In the genomic region with DNA sequence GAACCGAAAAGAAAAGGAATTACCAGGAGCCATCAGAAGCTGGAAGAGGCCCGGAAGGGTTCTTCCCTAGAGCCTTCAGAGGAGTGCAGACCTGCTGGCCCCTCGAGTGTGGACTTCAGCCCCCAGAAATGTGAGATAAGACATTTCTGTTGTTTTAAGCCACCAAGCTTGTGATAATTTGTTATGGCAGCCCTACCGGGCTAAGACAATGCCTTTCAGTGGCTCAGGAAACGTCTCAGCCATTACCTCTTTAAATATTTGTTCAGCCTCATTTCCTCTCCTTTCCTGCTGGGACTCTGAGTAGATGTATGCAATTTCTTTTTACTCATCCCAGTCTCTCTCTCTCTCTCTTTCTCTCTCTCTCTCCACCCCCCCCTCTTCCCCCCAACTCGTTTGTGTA, we compare ENCODE assay signal across 2 cellular contexts.
TF ChIP-seq lines count a peak whose summit lies in the region.

No MANE protein-coding gene starts in this region.

TF ChIP-seq in GM23338, 12 proteins besides CTCF, POLR2A, EP300 and RAD21 (continued from another document):
- TF ChIP-seq, protein P1, sequence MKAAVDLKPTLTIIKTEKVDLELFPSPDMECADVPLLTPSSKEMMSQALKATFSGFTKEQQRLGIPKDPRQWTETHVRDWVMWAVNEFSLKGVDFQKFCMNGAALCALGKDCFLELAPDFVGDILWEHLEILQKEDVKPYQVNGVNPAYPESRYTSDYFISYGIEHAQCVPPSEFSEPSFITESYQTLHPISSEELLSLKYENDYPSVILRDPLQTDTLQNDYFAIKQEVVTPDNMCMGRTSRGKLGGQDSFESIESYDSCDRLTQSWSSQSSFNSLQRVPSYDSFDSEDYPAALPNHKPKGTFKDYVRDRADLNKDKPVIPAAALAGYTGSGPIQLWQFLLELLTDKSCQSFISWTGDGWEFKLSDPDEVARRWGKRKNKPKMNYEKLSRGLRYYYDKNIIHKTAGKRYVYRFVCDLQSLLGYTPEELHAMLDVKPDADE (IDR thresholded peaks at IDR 0.05), result no peak
- no peak for TF ChIP-seq POLR2AphosphoS5 (IDR thresholded peaks at IDR 0.05; ENCODE audit: low read depth)
- no peak for TF ChIP-seq JUNB (IDR thresholded peaks at IDR 0.05; ENCODE audit: unreplicated experiment)
- TF ChIP-seq ZNF114 (CRISPR knock-in tag; IDR thresholded peaks at IDR 0.05), result no peak
- TF ChIP-seq, protein P2, sequence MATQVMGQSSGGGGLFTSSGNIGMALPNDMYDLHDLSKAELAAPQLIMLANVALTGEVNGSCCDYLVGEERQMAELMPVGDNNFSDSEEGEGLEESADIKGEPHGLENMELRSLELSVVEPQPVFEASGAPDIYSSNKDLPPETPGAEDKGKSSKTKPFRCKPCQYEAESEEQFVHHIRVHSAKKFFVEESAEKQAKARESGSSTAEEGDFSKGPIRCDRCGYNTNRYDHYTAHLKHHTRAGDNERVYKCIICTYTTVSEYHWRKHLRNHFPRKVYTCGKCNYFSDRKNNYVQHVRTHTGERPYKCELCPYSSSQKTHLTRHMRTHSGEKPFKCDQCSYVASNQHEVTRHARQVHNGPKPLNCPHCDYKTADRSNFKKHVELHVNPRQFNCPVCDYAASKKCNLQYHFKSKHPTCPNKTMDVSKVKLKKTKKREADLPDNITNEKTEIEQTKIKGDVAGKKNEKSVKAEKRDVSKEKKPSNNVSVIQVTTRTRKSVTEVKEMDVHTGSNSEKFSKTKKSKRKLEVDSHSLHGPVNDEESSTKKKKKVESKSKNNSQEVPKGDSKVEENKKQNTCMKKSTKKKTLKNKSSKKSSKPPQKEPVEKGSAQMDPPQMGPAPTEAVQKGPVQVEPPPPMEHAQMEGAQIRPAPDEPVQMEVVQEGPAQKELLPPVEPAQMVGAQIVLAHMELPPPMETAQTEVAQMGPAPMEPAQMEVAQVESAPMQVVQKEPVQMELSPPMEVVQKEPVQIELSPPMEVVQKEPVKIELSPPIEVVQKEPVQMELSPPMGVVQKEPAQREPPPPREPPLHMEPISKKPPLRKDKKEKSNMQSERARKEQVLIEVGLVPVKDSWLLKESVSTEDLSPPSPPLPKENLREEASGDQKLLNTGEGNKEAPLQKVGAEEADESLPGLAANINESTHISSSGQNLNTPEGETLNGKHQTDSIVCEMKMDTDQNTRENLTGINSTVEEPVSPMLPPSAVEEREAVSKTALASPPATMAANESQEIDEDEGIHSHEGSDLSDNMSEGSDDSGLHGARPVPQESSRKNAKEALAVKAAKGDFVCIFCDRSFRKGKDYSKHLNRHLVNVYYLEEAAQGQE (IDR thresholded peaks at IDR 0.05; ENCODE audit: unreplicated experiment), result no peak
- TF ChIP-seq NANOG (IDR thresholded peaks at IDR 0.05; ENCODE audit: borderline replicate concordance), result peak; percentile 71
- TF ChIP-seq, protein P3, sequence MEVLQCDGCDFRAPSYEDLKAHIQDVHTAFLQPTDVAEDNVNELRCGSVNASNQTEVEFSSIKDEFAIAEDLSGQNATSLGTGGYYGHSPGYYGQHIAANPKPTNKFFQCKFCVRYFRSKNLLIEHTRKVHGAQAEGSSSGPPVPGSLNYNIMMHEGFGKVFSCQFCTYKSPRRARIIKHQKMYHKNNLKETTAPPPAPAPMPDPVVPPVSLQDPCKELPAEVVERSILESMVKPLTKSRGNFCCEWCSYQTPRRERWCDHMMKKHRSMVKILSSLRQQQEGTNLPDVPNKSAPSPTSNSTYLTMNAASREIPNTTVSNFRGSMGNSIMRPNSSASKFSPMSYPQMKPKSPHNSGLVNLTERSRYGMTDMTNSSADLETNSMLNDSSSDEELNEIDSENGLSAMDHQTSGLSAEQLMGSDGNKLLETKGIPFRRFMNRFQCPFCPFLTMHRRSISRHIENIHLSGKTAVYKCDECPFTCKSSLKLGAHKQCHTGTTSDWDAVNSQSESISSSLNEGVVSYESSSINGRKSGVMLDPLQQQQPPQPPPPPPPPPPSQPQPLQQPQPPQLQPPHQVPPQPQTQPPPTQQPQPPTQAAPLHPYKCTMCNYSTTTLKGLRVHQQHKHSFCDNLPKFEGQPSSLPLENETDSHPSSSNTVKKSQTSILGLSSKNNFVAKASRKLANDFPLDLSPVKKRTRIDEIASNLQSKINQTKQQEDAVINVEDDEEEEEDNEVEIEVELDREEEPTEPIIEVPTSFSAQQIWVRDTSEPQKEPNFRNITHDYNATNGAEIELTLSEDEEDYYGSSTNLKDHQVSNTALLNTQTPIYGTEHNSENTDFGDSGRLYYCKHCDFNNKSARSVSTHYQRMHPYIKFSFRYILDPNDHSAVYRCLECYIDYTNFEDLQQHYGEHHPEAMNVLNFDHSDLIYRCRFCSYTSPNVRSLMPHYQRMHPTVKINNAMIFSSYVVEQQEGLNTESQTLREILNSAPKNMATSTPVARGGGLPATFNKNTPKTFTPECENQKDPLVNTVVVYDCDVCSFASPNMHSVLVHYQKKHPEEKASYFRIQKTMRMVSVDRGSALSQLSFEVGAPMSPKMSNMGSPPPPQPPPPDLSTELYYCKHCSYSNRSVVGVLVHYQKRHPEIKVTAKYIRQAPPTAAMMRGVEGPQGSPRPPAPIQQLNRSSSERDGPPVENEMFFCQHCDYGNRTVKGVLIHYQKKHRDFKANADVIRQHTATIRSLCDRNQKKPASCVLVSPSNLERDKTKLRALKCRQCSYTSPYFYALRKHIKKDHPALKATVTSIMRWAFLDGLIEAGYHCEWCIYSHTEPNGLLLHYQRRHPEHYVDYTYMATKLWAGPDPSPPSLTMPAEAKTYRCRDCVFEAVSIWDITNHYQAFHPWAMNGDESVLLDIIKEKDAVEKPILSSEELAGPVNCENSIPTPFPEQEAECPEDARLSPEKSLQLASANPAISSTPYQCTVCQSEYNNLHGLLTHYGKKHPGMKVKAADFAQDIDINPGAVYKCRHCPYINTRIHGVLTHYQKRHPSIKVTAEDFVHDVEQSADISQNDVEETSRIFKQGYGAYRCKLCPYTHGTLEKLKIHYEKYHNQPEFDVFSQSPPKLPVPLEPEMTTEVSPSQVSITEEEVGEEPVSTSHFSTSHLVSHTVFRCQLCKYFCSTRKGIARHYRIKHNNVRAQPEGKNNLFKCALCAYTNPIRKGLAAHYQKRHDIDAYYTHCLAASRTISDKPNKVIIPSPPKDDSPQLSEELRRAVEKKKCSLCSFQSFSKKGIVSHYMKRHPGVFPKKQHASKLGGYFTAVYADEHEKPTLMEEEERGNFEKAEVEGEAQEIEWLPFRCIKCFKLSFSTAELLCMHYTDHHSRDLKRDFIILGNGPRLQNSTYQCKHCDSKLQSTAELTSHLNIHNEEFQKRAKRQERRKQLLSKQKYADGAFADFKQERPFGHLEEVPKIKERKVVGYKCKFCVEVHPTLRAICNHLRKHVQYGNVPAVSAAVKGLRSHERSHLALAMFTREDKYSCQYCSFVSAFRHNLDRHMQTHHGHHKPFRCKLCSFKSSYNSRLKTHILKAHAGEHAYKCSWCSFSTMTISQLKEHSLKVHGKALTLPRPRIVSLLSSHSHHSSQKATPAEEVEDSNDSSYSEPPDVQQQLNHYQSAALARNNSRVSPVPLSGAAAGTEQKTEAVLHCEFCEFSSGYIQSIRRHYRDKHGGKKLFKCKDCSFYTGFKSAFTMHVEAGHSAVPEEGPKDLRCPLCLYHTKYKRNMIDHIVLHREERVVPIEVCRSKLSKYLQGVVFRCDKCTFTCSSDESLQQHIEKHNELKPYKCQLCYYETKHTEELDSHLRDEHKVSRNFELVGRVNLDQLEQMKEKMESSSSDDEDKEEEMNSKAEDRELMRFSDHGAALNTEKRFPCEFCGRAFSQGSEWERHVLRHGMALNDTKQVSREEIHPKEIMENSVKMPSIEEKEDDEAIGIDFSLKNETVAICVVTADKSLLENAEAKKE (CRISPR knock-in tag; IDR thresholded peaks at IDR 0.05), result peak; percentile 20; the same call in 1 of the 2 replicates

TF ChIP-seq in WTC11, 78 proteins besides CTCF, POLR2A, EP300 and RAD21 (continued from another document):
- TF ChIP-seq, protein P4, sequence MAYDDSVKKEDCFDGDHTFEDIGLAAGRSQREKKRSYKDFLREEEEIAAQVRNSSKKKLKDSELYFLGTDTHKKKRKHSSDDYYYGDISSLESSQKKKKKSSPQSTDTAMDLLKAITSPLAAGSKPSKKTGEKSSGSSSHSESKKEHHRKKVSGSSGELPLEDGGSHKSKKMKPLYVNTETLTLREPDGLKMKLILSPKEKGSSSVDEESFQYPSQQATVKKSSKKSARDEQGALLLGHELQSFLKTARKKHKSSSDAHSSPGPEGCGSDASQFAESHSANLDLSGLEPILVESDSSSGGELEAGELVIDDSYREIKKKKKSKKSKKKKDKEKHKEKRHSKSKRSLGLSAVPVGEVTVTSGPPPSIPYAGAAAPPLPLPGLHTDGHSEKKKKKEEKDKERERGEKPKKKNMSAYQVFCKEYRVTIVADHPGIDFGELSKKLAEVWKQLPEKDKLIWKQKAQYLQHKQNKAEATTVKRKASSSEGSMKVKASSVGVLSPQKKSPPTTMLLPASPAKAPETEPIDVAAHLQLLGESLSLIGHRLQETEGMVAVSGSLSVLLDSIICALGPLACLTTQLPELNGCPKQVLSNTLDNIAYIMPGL (CRISPR knock-in tag; IDR thresholded peaks at IDR 0.05), result no peak
- TF ChIP-seq JAZF1 (CRISPR knock-in tag; IDR thresholded peaks at IDR 0.05), result no peak
- no peak for TF ChIP-seq NFE2L1 (CRISPR knock-in tag; IDR thresholded peaks at IDR 0.05)
- TF ChIP-seq GABPB1 (CRISPR knock-in tag; IDR thresholded peaks at IDR 0.05), result no peak
- TF ChIP-seq, protein P5, sequence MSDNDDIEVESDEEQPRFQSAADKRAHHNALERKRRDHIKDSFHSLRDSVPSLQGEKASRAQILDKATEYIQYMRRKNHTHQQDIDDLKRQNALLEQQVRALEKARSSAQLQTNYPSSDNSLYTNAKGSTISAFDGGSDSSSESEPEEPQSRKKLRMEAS (CRISPR knock-in tag; IDR thresholded peaks at IDR 0.05), result no peak
- no peak for TF ChIP-seq ELF4 (CRISPR knock-in tag; IDR thresholded peaks at IDR 0.05; ENCODE audit: low read depth)
- no peak for TF ChIP-seq ETV6 (CRISPR knock-in tag; IDR thresholded peaks at IDR 0.05)
- no peak for TF ChIP-seq ESRRA (CRISPR knock-in tag; IDR thresholded peaks at IDR 0.05; ENCODE audit: borderline replicate concordance)
- TF ChIP-seq, protein P6, sequence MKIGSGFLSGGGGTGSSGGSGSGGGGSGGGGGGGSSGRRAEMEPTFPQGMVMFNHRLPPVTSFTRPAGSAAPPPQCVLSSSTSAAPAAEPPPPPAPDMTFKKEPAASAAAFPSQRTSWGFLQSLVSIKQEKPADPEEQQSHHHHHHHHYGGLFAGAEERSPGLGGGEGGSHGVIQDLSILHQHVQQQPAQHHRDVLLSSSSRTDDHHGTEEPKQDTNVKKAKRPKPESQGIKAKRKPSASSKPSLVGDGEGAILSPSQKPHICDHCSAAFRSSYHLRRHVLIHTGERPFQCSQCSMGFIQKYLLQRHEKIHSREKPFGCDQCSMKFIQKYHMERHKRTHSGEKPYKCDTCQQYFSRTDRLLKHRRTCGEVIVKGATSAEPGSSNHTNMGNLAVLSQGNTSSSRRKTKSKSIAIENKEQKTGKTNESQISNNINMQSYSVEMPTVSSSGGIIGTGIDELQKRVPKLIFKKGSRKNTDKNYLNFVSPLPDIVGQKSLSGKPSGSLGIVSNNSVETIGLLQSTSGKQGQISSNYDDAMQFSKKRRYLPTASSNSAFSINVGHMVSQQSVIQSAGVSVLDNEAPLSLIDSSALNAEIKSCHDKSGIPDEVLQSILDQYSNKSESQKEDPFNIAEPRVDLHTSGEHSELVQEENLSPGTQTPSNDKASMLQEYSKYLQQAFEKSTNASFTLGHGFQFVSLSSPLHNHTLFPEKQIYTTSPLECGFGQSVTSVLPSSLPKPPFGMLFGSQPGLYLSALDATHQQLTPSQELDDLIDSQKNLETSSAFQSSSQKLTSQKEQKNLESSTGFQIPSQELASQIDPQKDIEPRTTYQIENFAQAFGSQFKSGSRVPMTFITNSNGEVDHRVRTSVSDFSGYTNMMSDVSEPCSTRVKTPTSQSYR (CRISPR knock-in tag; IDR thresholded peaks at IDR 0.05), result no peak
- no peak for TF ChIP-seq NFYB (CRISPR knock-in tag; conservative IDR thresholded peaks at IDR 0.05; ENCODE audit: low read depth)
- no peak for TF ChIP-seq FOXJ3 (CRISPR knock-in tag; IDR thresholded peaks at IDR 0.05; ENCODE audit: borderline replicate concordance)
